In the genomic region with DNA sequence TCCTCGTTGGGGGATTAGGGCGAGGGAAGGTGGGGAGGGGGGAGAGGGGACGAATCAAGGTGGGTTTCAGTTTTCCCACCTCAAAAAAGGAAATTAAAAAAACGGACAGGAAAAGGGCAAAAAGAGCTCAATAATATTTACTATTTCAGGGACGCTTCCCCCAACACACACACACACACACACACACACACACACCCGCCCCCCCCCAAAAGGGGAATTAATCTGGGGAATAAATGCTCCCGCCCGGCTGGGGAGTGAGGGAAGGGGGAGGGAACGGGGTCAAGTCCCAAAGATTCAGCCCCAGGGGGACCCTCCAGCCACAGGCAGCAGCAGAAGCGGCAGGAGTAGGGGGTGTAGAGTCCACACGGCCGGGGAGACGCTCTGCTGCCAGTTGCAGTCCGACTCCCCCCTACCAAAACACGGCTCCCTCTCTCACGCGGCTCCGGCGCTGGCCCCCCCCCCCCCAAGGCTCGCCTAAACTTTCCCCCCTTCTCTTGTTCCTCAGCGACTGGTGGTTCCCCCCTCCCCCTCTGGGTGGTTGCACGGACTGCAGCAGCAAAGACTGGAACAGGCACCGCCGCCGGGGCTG, we compare ENCODE assay signal across 8 cellular contexts. TPM values are rescaled to one million over a fixed set of nuclear protein-coding genes. Genes with fewer than 3 reads are reported as not detected.
A peak's percentile ranks its signal among the peaks of the same experiment; 100 is the strongest.
DNase-seq lines count a peak whose midpoint lies in the region; ATAC-seq, FAIRE-seq and TF ChIP-seq lines count a peak whose summit lies in the region.

No MANE protein-coding gene starts in this region.

- H3K27me3 ChIP-seq in BJ (ENCODE audit: control insufficient read depth, insufficient read depth, low read length) (no peaks in the 10 kb centered on the region), Karpas-422 (ENCODE audit: low read length) (no peaks in the 10 kb centered on the region)

- H3K4me2 ChIP-seq in Karpas-422 (ENCODE audit: low read depth, low read length, poor library complexity, severe bottlenecking) = peak overlapping the region; percentile 77

- H3K4me3 Mint-ChIP-seq in chondrocyte (ENCODE audit: unreplicated experiment) = peak overlapping the region; percentile 87
- peak overlapping the region; percentile 87 to 99 (median 94) for H3K4me3 Mint-ChIP-seq in naive B cell

- H3K27me3 Mint-ChIP-seq in chondrocyte (ENCODE audit: low read depth) (no peaks in the 10 kb centered on the region), naive B cell (no peaks in the 10 kb centered on the region)

- POLR2A ChIA-PET in BJ (lab: Charles Lee) = interaction anchor here (0.5 to 0.6 kb wide), 3 partner anchors 11 to 334 kb away, joined by 3 to 6 read pairs (median 3); no protein-coding TSS in a partner anchor

- peaks cover 38% of the 10 kb centered on the region for H4K20me1 ChIP-seq in Karpas-422 (ENCODE audit: insufficient read depth, low read depth, low read length)

- peaks cover 54% of the 10 kb centered on the region for H3K79me2 ChIP-seq in Karpas-422 (ENCODE audit: low read length)

- H3K27ac Mint-ChIP-seq in chondrocyte (ENCODE audit: unreplicated experiment) (peak overlapping the region; percentile 100), naive B cell (peak overlapping the region; percentile 99 to 100 (median 100))

- H3K4me1 ChIP-seq in Karpas-422 (ENCODE audit: low read length) = peaks cover 45% of the 10 kb centered on the region

- H3K27ac ChIP-seq in Karpas-422 (ENCODE audit: low read length) = peak overlapping the region; percentile 88

- H2AFZ ChIP-seq in Karpas-422 (ENCODE audit: low read length) = no peak overlapping the region

- CTCF ChIA-PET in BJ (lab: Yijun Ruan, JAX) = interaction anchor here (1.4 kb wide), 2 partner anchors 25 to 97 kb away, joined by 4 to 5 read pairs; no protein-coding TSS in a partner anchor

- H3K9me3 ChIP-seq in Karpas-422 (ENCODE audit: low read length) = no peaks in the 10 kb centered on the region

- peaks cover 3% of the 10 kb centered on the region for H3K36me3 Mint-ChIP-seq in chondrocyte (ENCODE audit: low read depth)
- peaks cover 0 to 8% of the 10 kb centered on the region in 2 donors for H3K36me3 Mint-ChIP-seq in naive B cell

- no peaks in the 10 kb centered on the region for H3K9me3 Mint-ChIP-seq in chondrocyte (ENCODE audit: low read depth)
- no peaks in the 10 kb centered on the region for H3K9me3 Mint-ChIP-seq in naive B cell

- H3K4me3 ChIP-seq in BJ (ENCODE audit: low read depth, low read length) = peak overlapping the region; percentile 96
- H3K4me3 ChIP-seq in Karpas-422 (ENCODE audit: low read length) = peak overlapping the region; percentile 79

- TF ChIP-seq CTCF in BJ (IDR thresholded peaks at IDR 0.05; ENCODE audit: insufficient read depth, low read depth, low read length) = no peak
- no peak for TF ChIP-seq CTCF in chondrocyte (IDR thresholded peaks at IDR 0.05)
- no peak for TF ChIP-seq CTCF in GM13976 (IDR thresholded peaks at IDR 0.05; ENCODE audit: borderline replicate concordance, control extremely low read depth, extremely low read depth, insufficient read depth, missing control alignments)

- ATAC-seq in naive B cell (ENCODE audit: low read depth in 2 of 2) (no peak), HG03460 (IDR thresholded peaks at IDR 0.05; ENCODE audit: unreplicated experiment) (no peak)

- in situ Hi-C loops in GM13976 (cut with MboI; ENCODE audit: low sequenced_read_pairs, unreplicated experiment) = no loop called here

- FAIRE-seq in RCC 7860 (lab: Jason Lieb, UNC) = no peak

- no peaks in the 10 kb centered on the region for H3K9me2 ChIP-seq in Karpas-422 (replicated peaks; ENCODE audit: insufficient read depth, low read length)

- no peak for DNase-seq in BJ (ENCODE audit: low read depth)
- no peak for DNase-seq in Karpas-422
- DNase-seq in chondrocyte (ENCODE audit: low spot score) = no peak
- no peak for DNase-seq in naive B cell
- DNase-seq in GM13976 (ENCODE audit: low spot score) = no peak
- no peak for DNase-seq in RCC 7860 (ENCODE audit: low spot score)
- no peak for DNase-seq in DMS114 treated with DMSO at 0.1 percent for 48 hours (lab: John Stamatoyannopoulos, UW; ENCODE audit: unreplicated experiment)

- peaks cover 29% of the 10 kb centered on the region for H3K4me1 Mint-ChIP-seq in chondrocyte (ENCODE audit: low read depth)
- peaks cover 20 to 35% (median 30%) of the 10 kb centered on the region in 3 donors for H3K4me1 Mint-ChIP-seq in naive B cell

- H3K36me3 ChIP-seq in BJ (ENCODE audit: control insufficient read depth, insufficient read depth, low read length) = no peaks in the 10 kb centered on the region
- H3K36me3 ChIP-seq in Karpas-422 (ENCODE audit: insufficient read depth, low read length) = peaks cover 24% of the 10 kb centered on the region; the same call in 1 of the 2 replicates

- peak overlapping the region; percentile 94 for H3K9ac ChIP-seq in Karpas-422 (ENCODE audit: low read length)

RNA-seq across cellular contexts. Expression of a gene that starts 0.5 kb away (rescaled TPM):
- polyA plus RNA-seq in BJ (2011; rRNA removed) (39.1 and 89.7 TPM in 2 replicates), naive B cell (ENCODE audit: low read depth in 6 of 6) (10 to 100 TPM; 32.3 to 54.2 (median 42.3) TPM)
- polyA minus RNA-seq in BJ (2011; rRNA and poly(A)+ RNA removed) = 44.3 and 45.4 TPM in 2 replicates
- total RNA-seq in Karpas-422 (2014; rRNA removed; shearing (Covaris generic); ENCODE audit: low replicate concordance) = 181 and 251 TPM in 2 replicates
- 89.8 to 121 TPM (median 93.0 TPM) in 3 replicates for total RNA-seq in chondrocyte
